ENCODE assay signal across 17 cellular contexts in the genomic region with DNA sequence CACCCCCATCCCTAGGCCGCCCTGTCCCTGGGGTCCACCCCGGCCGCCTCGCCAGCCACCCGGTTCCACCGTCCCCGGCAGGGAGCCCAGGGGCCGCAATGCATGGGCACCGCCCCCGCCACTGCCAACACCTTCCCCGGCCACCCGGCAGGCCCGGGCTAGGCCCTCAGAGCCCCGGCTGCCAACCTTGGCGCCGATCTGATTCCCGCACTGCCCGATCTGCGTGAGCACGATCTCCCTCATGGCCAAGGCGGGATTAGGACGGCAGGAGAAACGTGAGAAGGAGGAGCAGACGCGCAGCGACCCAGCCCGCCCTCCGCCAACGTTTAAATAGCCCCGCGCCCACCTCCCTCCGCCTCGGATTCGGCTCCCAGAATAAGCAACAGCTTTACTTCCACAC. TPM values are rescaled to one million over a fixed set of nuclear protein-coding genes. Genes with fewer than 3 reads are reported as not detected.
DNase-seq lines count a peak whose midpoint lies in the region; ATAC-seq and TF ChIP-seq lines count a peak whose summit lies in the region.
"Had no signal": no experiment of that assay in that cellular context is flagged by ENCODE, and none has a peak within 500 bp of the region (broad histone marks: within the 10 kb centered on the region; RNA-seq: fewer than 3 reads in every experiment).

TUBB8 (minus strand) TSS at position 301 of the 400 bp plus-strand sequence; CDS start at position 243, 58 bp downstream.

- peaks cover 13% of the 10 kb centered on the region for H3K4me1 Mint-ChIP-seq in nephron progenitor cell
- H3K4me1 Mint-ChIP-seq: CD14-positive monocyte had no signal

- H3K27ac Mint-ChIP-seq in nephron progenitor cell: peak within 1 kb of the TSS; percentile 74
- H3K27ac Mint-ChIP-seq: CD4-positive, alpha-beta memory T cell had no signal

- no peak within 1 kb of the TSS for H3K27ac ChIP-seq in esophagus muscularis mucosa (replicated peaks in 1 of 4)
- H3K27ac ChIP-seq: BLaER1 had no signal

- H3K4me3 Mint-ChIP-seq in nephron progenitor cell: no peak within 1 kb of the TSS
- H3K4me3 Mint-ChIP-seq: CD14-positive monocyte; CD4-positive, alpha-beta memory T cell had no signal

- no peaks in the 10 kb centered on the region for H3K36me3 Mint-ChIP-seq in nephron progenitor cell (ENCODE audit: low read depth)
- H3K36me3 Mint-ChIP-seq: CD14-positive monocyte; CD4-positive, alpha-beta memory T cell had no signal

- TF ChIP-seq EP300 in esophagus muscularis mucosa (IDR thresholded peaks at IDR 0.05): no peak

- H3K27me3 Mint-ChIP-seq in nephron progenitor cell (ENCODE audit: low read depth, poor library complexity): peaks cover 11% of the 10 kb centered on the region
- H3K27me3 Mint-ChIP-seq: CD4-positive, alpha-beta memory T cell had no signal

- TF ChIP-seq POLR2A in esophagus muscularis mucosa (IDR thresholded peaks at IDR 0.05; ENCODE audit: low read depth): no peak

- WGBS in esophagus muscularis mucosa: 76% methylated on average over 23 of the region's 34 CpGs

- no peaks in the 10 kb centered on the region for H3K36me3 ChIP-seq in H7 (replicated peaks; ENCODE audit: control insufficient read depth, insufficient read depth, low read length)
- no peaks in the 10 kb centered on the region for H3K36me3 ChIP-seq in esophagus muscularis mucosa
- H3K36me3 ChIP-seq: BLaER1, HAP-1 had no signal

- ATAC-seq in left colon: no peak
- ATAC-seq: HepG2 had no signal

- DNase-seq in H7 (peak; percentile 7), esophagus muscularis mucosa (ENCODE audit: extremely low spot score) (peak; percentile 66), nephron progenitor cell (no peak), posterior vena cava (ENCODE audit: low spot score) (peak; percentile 67), left colon (no peak), ureter (ENCODE audit: low spot score) (no peak)
- DNase-seq in activated CD8-positive, alpha-beta memory T cell treated with anti-CD3 and anti-CD28 coated beads for 24 hours: no peak
- DNase-seq: 8988T; CD4-positive, alpha-beta memory T cell; DMS153; DMS79 treated with DMSO at 0.1 percent for 48 hours; GF-D8; GOT3 had no signal

- peaks cover 19% of the 10 kb centered on the region for H3K9me3 Mint-ChIP-seq in nephron progenitor cell
- H3K9me3 Mint-ChIP-seq: CD4-positive, alpha-beta memory T cell had no signal

- no peaks in the 10 kb centered on the region for H3K9me3 ChIP-seq in esophagus muscularis mucosa
- H3K9me3 ChIP-seq: BLaER1, HAP-1 had no signal

- intact Hi-C loops in esophagus muscularis mucosa (cut with DNase I): no loop called here
- intact Hi-C loops in posterior vena cava (cut with DNase I): no loop called here
- intact Hi-C loops in left colon (cut with DNase I, micrococcal nuclease): no loop called here

- no peaks in the 10 kb centered on the region for H3K4me1 ChIP-seq in esophagus muscularis mucosa
- H3K4me1 ChIP-seq: BLaER1, HAP-1 had no signal

- H3K4me3 ChIP-seq in H7 (ENCODE audit: insufficient read depth, low read depth, low read length): no peak within 1 kb of the TSS
- no peak within 1 kb of the TSS for H3K4me3 ChIP-seq in esophagus muscularis mucosa
- H3K4me3 ChIP-seq: BLaER1, HAP-1 had no signal

- H3K27me3 ChIP-seq in H7 (ENCODE audit: control insufficient read depth, insufficient read depth, low read length): no peaks in the 10 kb centered on the region
- H3K27me3 ChIP-seq in esophagus muscularis mucosa: peaks cover 0 to 4% (median 0%) of the 10 kb centered on the region in 4 donors
- H3K27me3 ChIP-seq: BLaER1 had no signal

- TF ChIP-seq CTCF in esophagus muscularis mucosa (IDR thresholded peaks at IDR 0.05): no peak
- no peak for TF ChIP-seq CTCF in nephron progenitor cell (IDR thresholded peaks at IDR 0.05)

RNA-seq across cellular contexts. Expression of gene TUBB8, which starts in this region (rescaled TPM):
- total RNA-seq in H7 (2014; rRNA removed; shearing (Covaris generic)): 2.5 and 9.2 TPM in 2 replicates
- total RNA-seq in esophagus muscularis mucosa (not detected), posterior vena cava (not detected), left colon (under 1 TPM in 1 of 2 donors, not detected in 1; 0.40 TPM), ureter (0.78 TPM)
- total RNA-seq: CD4-positive, alpha-beta memory T cell had no signal

Comparison
In these comparisons a context has a peak if more than half of its experiments do, and no peak if none do; other contexts are left out.
1. Peak in DNase-seq in esophagus muscularis mucosa; RNA of the gene not detected or under 1 TPM.
2. Peak in DNase-seq in posterior vena cava; RNA of the gene not detected or under 1 TPM.